ENCODE assay signal across 9 cellular contexts in genomic region chr17:66829386-66829864, GRCh38. TPM values are rescaled to one million over a fixed set of nuclear protein-coding genes. Genes with fewer than 3 reads are reported as not detected.
DNase-seq lines count a peak whose midpoint lies in the region; ATAC-seq and TF ChIP-seq lines count a peak whose summit lies in the region.
"Had no signal": no experiment of that assay in that cellular context is flagged by ENCODE, and none has a peak within 500 bp of the region (broad histone marks: within the 10 kb centered on the region; RNA-seq: fewer than 3 reads in every experiment).

No MANE protein-coding gene starts in this region.

- WGBS in mammary epithelial cell (ENCODE audit: low coverage, missing lambda C conversion rate), result 8% methylated on average over 13 of the region's 18 CpGs

- H3K4me2 ChIP-seq in mammary epithelial cell (ENCODE audit: insufficient read depth, low read depth, low read length), result no peak overlapping the region

- no peak for TF ChIP-seq POLR2A in Peyer's patch (IDR thresholded peaks at IDR 0.05)

- H4K20me1 ChIP-seq in mammary epithelial cell (ENCODE audit: insufficient read depth, low read length), result no peaks in the 10 kb centered on the region

- H3K27ac ChIP-seq in mammary epithelial cell (ENCODE audit: insufficient read depth, low read depth, low read length), result no peak overlapping the region
- H3K27ac ChIP-seq in lower lobe of right lung, result no peak overlapping the region
- H3K27ac ChIP-seq in Peyer's patch, result no peak overlapping the region
- H3K27ac ChIP-seq: tibial nerve had no signal

- no peak overlapping the region for H3K9ac ChIP-seq in mammary epithelial cell (ENCODE audit: insufficient read depth, low read length)

- H3K79me2 ChIP-seq in mammary epithelial cell (ENCODE audit: insufficient read depth, low read length), result no peaks in the 10 kb centered on the region

- TF ChIP-seq CTCF in mammary epithelial cell (conservative IDR thresholded peaks at IDR 0.05 in 1 of 2, IDR thresholded peaks at IDR 0.05 in 1 of 2; ENCODE audit: extremely low read depth in 1 of 2, insufficient read depth in 1 of 2, low read depth in 1 of 2, low read length in 2 of 2) (no peak), lower lobe of right lung (IDR thresholded peaks at IDR 0.05) (no peak), Peyer's patch (IDR thresholded peaks at IDR 0.05) (no peak)

- intact Hi-C loops in mammary epithelial cell (cut with micrococcal nuclease), result no loop called here
- intact Hi-C loops in lower lobe of right lung (cut with DNase I), result no loop called here

- H3K4me1 ChIP-seq in mammary epithelial cell (ENCODE audit: insufficient read depth, low read length), result no peaks in the 10 kb centered on the region
- no peaks in the 10 kb centered on the region for H3K4me1 ChIP-seq in lower lobe of right lung
- no peaks in the 10 kb centered on the region for H3K4me1 ChIP-seq in Peyer's patch

- ATAC-seq in lower lobe of right lung, result peak; percentile 76 to 81
- no peak for ATAC-seq in GM19452 (IDR thresholded peaks at IDR 0.05; ENCODE audit: unreplicated experiment)

- no peak overlapping the region for H3K4me3 ChIP-seq in MG63
- no peak overlapping the region for H3K4me3 ChIP-seq in mammary epithelial cell (replicated peaks in 1 of 3; ENCODE audit: insufficient read depth in 1 of 3, low read depth in 2 of 3, low read length in 3 of 3)
- no peak overlapping the region for H3K4me3 ChIP-seq in lower lobe of right lung
- no peak overlapping the region for H3K4me3 ChIP-seq in Peyer's patch
- H3K4me3 ChIP-seq: tibial nerve had no signal

- H3K9me3 ChIP-seq in MG63 (0 out of 2 replicates have a peak, but pooled peaks cover 2% of the 10 kb centered on the region), mammary epithelial cell (replicated peaks; ENCODE audit: insufficient read depth, low read length) (no peaks in the 10 kb centered on the region), lower lobe of right lung (no peaks in the 10 kb centered on the region), Peyer's patch (no peaks in the 10 kb centered on the region)

- H3K27me3 ChIP-seq in MG63, result peaks cover 21% of the 10 kb centered on the region
- H3K27me3 ChIP-seq in mammary epithelial cell (ENCODE audit: insufficient read depth, low read length), result peaks cover 3% of the 10 kb centered on the region
- peaks cover 24% of the 10 kb centered on the region for H3K27me3 ChIP-seq in lower lobe of right lung (ENCODE audit: low read depth)
- H3K27me3 ChIP-seq in Peyer's patch, result no peaks in the 10 kb centered on the region

- dilution Hi-C loops in mammary epithelial cell (cut with HindIII; ENCODE audit: low sequenced_read_pairs), result no loop called here

- in situ Hi-C loops in mammary epithelial cell (cut with MboI; ENCODE audit: low sequenced_read_pairs in 2 of 2), result no loop called here

- H3K36me3 ChIP-seq in MG63 (no peaks in the 10 kb centered on the region), mammary epithelial cell (ENCODE audit: insufficient read depth, low read length) (no peaks in the 10 kb centered on the region), lower lobe of right lung (no peaks in the 10 kb centered on the region), Peyer's patch (no peaks in the 10 kb centered on the region)
- H3K36me3 ChIP-seq: tibial nerve had no signal

- peak; percentile 70 for DNase-seq in ELR (ENCODE audit: low read depth)
- peak; percentile 48 for DNase-seq in MG63
- peak; percentile 44 for DNase-seq in mammary epithelial cell
- DNase-seq in lower lobe of right lung, result no peak
- no peak for DNase-seq in NCI-H2107 (lab: John Stamatoyannopoulos, UW)
- DNase-seq in Peyer's patch, result no peak
- DNase-seq in activated CD4-positive, CD25-positive, alpha-beta regulatory T cell treated with anti-CD3 and anti-CD28 coated beads, Interleukin-2, amount 50 U/mL, for 72 hours, result no peak

- CTCF ChIA-PET in mammary epithelial cell (lab: Charles Lee; ENCODE audit: low non-redundant PET), result no interaction called here

- no TSS peak for BruUV-seq in mammary epithelial cell (replicated peaks; lab: Mats Ljungman, UMichigan)

- no peak overlapping the region for H2AFZ ChIP-seq in mammary epithelial cell (ENCODE audit: low read depth, low read length)

RNA-seq across cellular contexts. Expression of gene CACNG5, which starts 5.5 kb away (rescaled TPM):
- not detected in 2 replicates for total RNA-seq in MG63 (2014; rRNA removed; shearing (Covaris generic); ENCODE audit: low replicate concordance)
- total RNA-seq in mammary epithelial cell, result not detected
- not detected for polyA plus RNA-seq in mammary epithelial cell
- polyA minus RNA-seq in mammary epithelial cell, result not detected
- not detected for total RNA-seq in lower lobe of right lung
- not detected for total RNA-seq in Peyer's patch
- total RNA-seq: tibial nerve had no signal

Comparison
In these comparisons a context has a peak if more than half of its experiments do, and no peak if none do; other contexts are left out.
1. DNase-seq: peak in ELR (single experiment), MG63 (single experiment) and mammary epithelial cell (single experiment); none in lower lobe of right lung (single experiment), NCI-H2107 (single experiment), Peyer's patch (0 of 3) and activated CD4-positive, CD25-positive, alpha-beta regulatory T cell treated with anti-CD3 and anti-CD28 coated beads, Interleukin-2, amount 50 U/mL, for 72 hours (single experiment).